8 cellular contexts compared by ENCODE assay signal in the genomic region with DNA sequence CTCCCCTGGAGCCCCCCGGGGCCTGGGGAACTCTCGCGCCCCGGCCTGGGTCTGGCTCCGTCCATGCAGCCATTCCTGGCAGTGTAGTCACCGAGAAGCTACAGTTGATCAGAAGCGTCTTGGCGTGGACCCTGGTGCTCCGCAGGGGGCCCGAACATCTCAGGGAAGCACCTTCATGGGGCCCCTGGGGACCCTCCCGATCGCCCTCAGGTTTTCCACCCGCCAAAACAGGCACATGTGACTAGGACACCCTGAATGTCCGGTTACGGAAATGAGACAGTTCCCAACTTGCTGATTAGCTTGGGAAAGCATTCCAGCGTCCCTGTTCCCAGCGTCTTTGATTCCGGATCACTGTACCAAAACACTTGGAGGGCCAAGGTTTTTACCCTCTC. TPM values are rescaled to one million over a fixed set of nuclear protein-coding genes. Genes with fewer than 3 reads are reported as not detected.
DNase-seq lines count a peak whose midpoint lies in the region; ATAC-seq and TF ChIP-seq lines count a peak whose summit lies in the region.

No MANE protein-coding gene starts in this region.

- POLR2A ChIA-PET in Panc1 (lab: Charles Lee) = interaction anchor here (0.7 kb wide), 1 partner anchor 14 kb away, joined by 3 read pairs; no protein-coding TSS in a partner anchor

- no TSS peak for BruUV-seq in Panc1 (replicated peaks; lab: Mats Ljungman, UMichigan)

- no peaks in the 10 kb centered on the region; the same call in 1 of the 2 replicates for H3K36me3 ChIP-seq in Panc1 (ENCODE audit: control insufficient read depth, insufficient read depth, low read length)

- no peaks in the 10 kb centered on the region for H3K27me3 ChIP-seq in Panc1 (ENCODE audit: control insufficient read depth, insufficient read depth, low read length)

- DNase-seq in A172 (ENCODE audit: low spot score) = peak; percentile 50
- no peak for DNase-seq in Panc1 (ENCODE audit: low read depth, low spot score)
- peak; percentile 49 to 53 for DNase-seq in cardiac fibroblast (ENCODE audit: low read depth in 2 of 2)
- peak; percentile 58 for DNase-seq in kidney tubule cell (ENCODE audit: low spot score)
- peak; percentile 2 for DNase-seq in stimulated activated CD4-positive, alpha-beta T cell treated with anti-CD3 and anti-CD28 coated beads, Interleukin-2, amount 100 ng/mL, for 4 hours (ENCODE audit: low read depth)
- DNase-seq in OCI-M2 (lab: John Stamatoyannopoulos, UW; ENCODE audit: unreplicated experiment) = no peak

- in situ Hi-C loops in Panc1 (cut with HindIII; ENCODE audit: low pct_unique_long_range_greater_than_20kb, low sequenced_read_pairs) = no loop called here

- intact Hi-C loops in Panc1 (cut with micrococcal nuclease; ENCODE audit: unreplicated experiment) = loop anchor here (2.0 kb wide), 1 partner anchor 69 kb away; no protein-coding TSS in a partner anchor

- H3K4me3 ChIP-seq in GM12875 (ENCODE audit: low read depth, low read length) (peak overlapping the region; percentile 73), Panc1 (ENCODE audit: low read depth in 2 of 2, low read length in 2 of 2) (peak overlapping the region; percentile 70 to 78), cardiac fibroblast (replicated peaks in 1 of 2; ENCODE audit: low read depth in 2 of 2, low read length in 2 of 2) (peak overlapping the region; percentile 67 to 68)

- no peaks in the 10 kb centered on the region for H3K9me3 ChIP-seq in Panc1 (ENCODE audit: control insufficient read depth, insufficient read depth, low read depth, low read length)

- ATAC-seq in HG03064 (IDR thresholded peaks at IDR 0.05; ENCODE audit: low read depth, unreplicated experiment) (peak; percentile 33), Panc1 (peak; percentile 69)

- H3K4me1 ChIP-seq in Panc1 (ENCODE audit: control insufficient read depth, insufficient read depth, low read length) = peaks cover 5% of the 10 kb centered on the region; the same call in 1 of the 2 replicates

- H3K27ac ChIP-seq in Panc1 (ENCODE audit: low read length) = peak overlapping the region; percentile 87

- CTCF ChIA-PET in Panc1 (lab: Charles Lee) = no interaction called here

- no peak for TF ChIP-seq CTCF in GM12875 (IDR thresholded peaks at IDR 0.05; ENCODE audit: borderline replicate concordance, insufficient read depth, low read depth, low read length)
- TF ChIP-seq CTCF in Panc1 (IDR thresholded peaks at IDR 0.05) = no peak
- no peak for TF ChIP-seq CTCF in cardiac fibroblast (IDR thresholded peaks at IDR 0.05; ENCODE audit: low read depth, low read length)

RNA-seq across cellular contexts. Expression of gene FBXO4, which starts 0.5 kb away (rescaled TPM):
- total RNA-seq in A172 (2014; rRNA removed; shearing (Covaris generic)) = 12.3 and 26.5 TPM in 2 replicates
- total RNA-seq in Panc1 (2021; ENCODE audit: unreplicated experiment) = 5.7 TPM
- 4.3 TPM for polyA plus RNA-seq in Panc1 (2012; ENCODE audit: insufficient read length)

RNA-seq across cellular contexts. Expression of gene RIMOC1, which starts 21.4 kb away (rescaled TPM):
- 28.8 and 34.2 TPM in 2 replicates for total RNA-seq in A172 (2014; rRNA removed; shearing (Covaris generic))
- 24.5 TPM for total RNA-seq in Panc1 (2021; ENCODE audit: unreplicated experiment)
- 4.5 TPM for polyA plus RNA-seq in Panc1 (2012; ENCODE audit: insufficient read length)

RNA-seq across cellular contexts. Expression of gene OXCT1, which starts 55.3 kb away (rescaled TPM):
- total RNA-seq in A172 (2014; rRNA removed; shearing (Covaris generic)) = 29.0 and 31.2 TPM in 2 replicates
- total RNA-seq in Panc1 (2021; ENCODE audit: unreplicated experiment) = 10.5 TPM
- polyA plus RNA-seq in Panc1 (2012; ENCODE audit: insufficient read length) = 9.2 TPM

Comparison
In these comparisons a context has a peak if more than half of its experiments do, and no peak if none do; other contexts are left out.
1. DNase-seq: peak in A172 (single experiment), cardiac fibroblast (2 of 2), kidney tubule cell (single experiment) and stimulated activated CD4-positive, alpha-beta T cell treated with anti-CD3 and anti-CD28 coated beads, Interleukin-2, amount 100 ng/mL, for 4 hours (single experiment); none in Panc1 (single experiment) and OCI-M2 (single experiment).
2. Peak in every context shown above with its lines, with median percentiles within 50 percentile points of each other: H3K4me3 ChIP-seq.